Comparison of ENCODE assay signal across 1 cellular context in the genomic region with DNA sequence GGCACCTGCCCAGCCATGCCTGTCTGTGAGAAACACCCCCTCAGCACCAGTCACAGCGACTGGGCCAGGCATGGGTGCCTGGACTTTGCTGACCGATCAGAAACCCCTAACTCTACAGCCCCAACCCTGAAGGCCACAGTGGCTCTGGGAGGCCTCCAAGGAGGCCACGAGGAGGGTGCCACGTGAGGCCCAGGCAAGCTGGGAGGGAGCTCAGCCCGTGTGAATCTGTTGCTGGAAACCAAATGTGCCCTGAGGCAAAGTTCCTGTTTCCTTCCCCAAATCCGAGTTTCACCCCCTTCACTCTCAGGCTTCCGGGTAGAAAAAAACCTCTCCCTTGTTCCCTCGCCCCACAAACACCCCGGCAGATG.
TF ChIP-seq lines count a peak whose summit lies in the region.

No MANE protein-coding gene starts in this region.

TF ChIP-seq in SK-N-SH treated with all-trans-retinoic acid at 6 μM for 48 hours, 23 proteins besides CTCF, POLR2A, EP300 and RAD21 (continued from another document):
- TF ChIP-seq ZFP3 (CRISPR knock-in tag; IDR thresholded peaks at IDR 0.05) (no peak), GLIS3 (CRISPR knock-in tag; IDR thresholded peaks at IDR 0.05) (no peak), ZNF70 (CRISPR knock-in tag; IDR thresholded peaks at IDR 0.05) (no peak), ZNF565 (CRISPR knock-in tag; conservative IDR thresholded peaks at IDR 0.05; ENCODE audit: low read depth) (no peak), TOX (CRISPR knock-in tag; IDR thresholded peaks at IDR 0.05; ENCODE audit: borderline replicate concordance) (no peak), ZNF8 (CRISPR knock-in tag; IDR thresholded peaks at IDR 0.05) (no peak), RARB (CRISPR knock-in tag; IDR thresholded peaks at IDR 0.05) (no peak), ZC3H10 (CRISPR knock-in tag; IDR thresholded peaks at IDR 0.05) (no peak)
- TF ChIP-seq, protein P1, sequence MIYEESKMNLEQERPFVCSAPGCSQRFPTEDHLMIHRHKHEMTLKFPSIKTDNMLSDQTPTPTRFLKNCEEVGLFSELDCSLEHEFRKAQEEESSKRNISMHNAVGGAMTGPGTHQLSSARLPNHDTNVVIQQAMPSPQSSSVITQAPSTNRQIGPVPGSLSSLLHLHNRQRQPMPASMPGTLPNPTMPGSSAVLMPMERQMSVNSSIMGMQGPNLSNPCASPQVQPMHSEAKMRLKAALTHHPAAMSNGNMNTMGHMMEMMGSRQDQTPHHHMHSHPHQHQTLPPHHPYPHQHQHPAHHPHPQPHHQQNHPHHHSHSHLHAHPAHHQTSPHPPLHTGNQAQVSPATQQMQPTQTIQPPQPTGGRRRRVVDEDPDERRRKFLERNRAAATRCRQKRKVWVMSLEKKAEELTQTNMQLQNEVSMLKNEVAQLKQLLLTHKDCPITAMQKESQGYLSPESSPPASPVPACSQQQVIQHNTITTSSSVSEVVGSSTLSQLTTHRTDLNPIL (CRISPR knock-in tag; IDR thresholded peaks at IDR 0.05; ENCODE audit: low read depth), result no peak
- TF ChIP-seq, protein P2, sequence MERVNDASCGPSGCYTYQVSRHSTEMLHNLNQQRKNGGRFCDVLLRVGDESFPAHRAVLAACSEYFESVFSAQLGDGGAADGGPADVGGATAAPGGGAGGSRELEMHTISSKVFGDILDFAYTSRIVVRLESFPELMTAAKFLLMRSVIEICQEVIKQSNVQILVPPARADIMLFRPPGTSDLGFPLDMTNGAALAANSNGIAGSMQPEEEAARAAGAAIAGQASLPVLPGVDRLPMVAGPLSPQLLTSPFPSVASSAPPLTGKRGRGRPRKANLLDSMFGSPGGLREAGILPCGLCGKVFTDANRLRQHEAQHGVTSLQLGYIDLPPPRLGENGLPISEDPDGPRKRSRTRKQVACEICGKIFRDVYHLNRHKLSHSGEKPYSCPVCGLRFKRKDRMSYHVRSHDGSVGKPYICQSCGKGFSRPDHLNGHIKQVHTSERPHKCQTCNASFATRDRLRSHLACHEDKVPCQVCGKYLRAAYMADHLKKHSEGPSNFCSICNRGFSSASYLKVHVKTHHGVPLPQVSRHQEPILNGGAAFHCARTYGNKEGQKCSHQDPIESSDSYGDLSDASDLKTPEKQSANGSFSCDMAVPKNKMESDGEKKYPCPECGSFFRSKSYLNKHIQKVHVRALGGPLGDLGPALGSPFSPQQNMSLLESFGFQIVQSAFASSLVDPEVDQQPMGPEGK (CRISPR knock-in tag; IDR thresholded peaks at IDR 0.05; ENCODE audit: borderline replicate concordance), result no peak
